17 cellular contexts compared by ENCODE assay signal in the genomic region with DNA sequence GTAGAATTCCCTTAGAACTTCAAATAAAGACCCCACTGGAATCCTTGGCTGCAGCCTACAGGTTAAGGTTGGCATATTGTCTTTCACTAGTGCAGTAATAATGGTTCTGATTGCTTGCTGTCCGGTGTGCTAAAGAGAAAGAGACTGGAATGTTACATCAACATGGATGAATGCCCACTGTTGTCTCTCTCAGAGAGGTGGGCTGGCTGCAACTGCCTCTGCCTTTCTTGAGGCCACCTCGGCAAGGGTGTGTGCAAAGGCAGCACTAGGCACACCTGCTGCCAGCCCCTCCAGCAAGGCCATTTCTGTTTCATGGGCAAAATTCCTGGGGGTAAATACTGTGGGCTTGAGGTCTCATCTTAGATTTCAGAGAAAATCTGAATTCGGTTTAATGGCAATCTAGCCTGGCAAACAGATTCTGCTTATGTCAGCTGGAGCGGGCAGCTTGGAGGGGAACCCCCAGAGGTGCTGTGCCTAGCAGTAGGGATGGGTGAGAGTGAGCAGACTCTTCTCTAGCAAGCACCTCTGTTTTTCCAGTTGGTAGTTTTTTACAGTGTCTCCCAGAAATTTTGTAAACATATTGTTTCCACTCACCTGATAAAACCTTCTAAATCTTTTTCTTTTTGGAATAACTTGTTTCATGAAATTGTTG. TPM values are rescaled to one million over a fixed set of nuclear protein-coding genes. Genes with fewer than 3 reads are reported as not detected.
A peak's percentile ranks its signal among the peaks of the same experiment; 100 is the strongest.
DNase-seq lines count a peak whose midpoint lies in the region; ATAC-seq and TF ChIP-seq lines count a peak whose summit lies in the region.
"Had no signal": no experiment of that assay in that cellular context is flagged by ENCODE, and none has a peak within 500 bp of the region (broad histone marks: within the 10 kb centered on the region; RNA-seq: fewer than 3 reads in every experiment).

No MANE protein-coding gene starts in this region.

- H3K36me3 Mint-ChIP-seq in H9 (ENCODE audit: insufficient read depth in 1 of 3, low read depth in 3 of 3) (peaks cover 0 to 4% (median 0%) of the 10 kb centered on the region in 3 experiments; a peak in 3 of 7 replicates), mesothelial cell of epicardium (peaks cover 16% of the 10 kb centered on the region), progenitor cell of endocrine pancreas (ENCODE audit: insufficient read depth) (peaks cover 34% of the 10 kb centered on the region)

- WGBS in H9 (ENCODE audit: extremely low coverage, insufficient read length, low lambda C conversion rate), result no CpG with 5 or more reads among the region's 4 CpGs

- H3K79me1 ChIP-seq in H9 (ENCODE audit: insufficient read depth, low read depth, low read length, poor library complexity, severe bottlenecking), result peaks cover 6% of the 10 kb centered on the region

- H3K79me2 ChIP-seq in H9 (ENCODE audit: insufficient read depth, low read length), result no peaks in the 10 kb centered on the region; the same call in 1 of the 2 replicates

- no peak overlapping the region for H2AK5ac ChIP-seq in H9 (ENCODE audit: insufficient read length, low read length)

- H2AFZ ChIP-seq in H9 (ENCODE audit: low read length), result no peak overlapping the region
- H2AFZ ChIP-seq: GM23248 had no signal

- no peak overlapping the region for H2BK15ac ChIP-seq in H9 (ENCODE audit: low read depth, low read length)

- no peak overlapping the region for H2BK20ac ChIP-seq in H9 (ENCODE audit: low read depth, low read length, poor library complexity, severe bottlenecking)

- intact Hi-C loops in breast epithelium (cut with DNase I; ENCODE audit: low total_unique reads), result no loop called here

- no peak overlapping the region for H2BK5ac ChIP-seq in H9 (ENCODE audit: insufficient read length, low read length)

- H3K4ac ChIP-seq in H9 (ENCODE audit: low read depth, low read length), result no peak overlapping the region

- H3K23me2 ChIP-seq in H9 (ENCODE audit: insufficient read length, low read depth, low read length, poor library complexity, severe bottlenecking), result no peaks in the 10 kb centered on the region

- no peak overlapping the region for H3K4me3 ChIP-seq in breast epithelium
- H3K4me3 ChIP-seq: BLaER1 treated with 17β-estradiol and CSF1 and Interleukin-3, amounts not matched to agents 10 nM and 100 nM; GM12878; GM23248; Peyer's patch had no signal

- DNase-seq in H9 (no peak), dermis blood vessel endothelial cell (peak; percentile 20), mesothelial cell of epicardium (ENCODE audit: low spot score in 2 of 2, unreplicated experiment in 2 of 2) (no peak), progenitor cell of endocrine pancreas (ENCODE audit: low spot score, unreplicated experiment) (no peak), breast epithelium (ENCODE audit: low spot score in 2 of 2) (no peak), RPMI8226 (no peak)
- DNase-seq: GDM1, GM23248, NCI-H1048, NCI-H146, NCI-H524, Peyer's patch, SHP77 had no signal

- TF ChIP-seq CTCF in H9 (conservative IDR thresholded peaks at IDR 0.05) (no peak), mesothelial cell of epicardium (IDR thresholded peaks at IDR 0.05; ENCODE audit: unreplicated experiment) (no peak), progenitor cell of endocrine pancreas (IDR thresholded peaks at IDR 0.05; ENCODE audit: unreplicated experiment) (no peak), breast epithelium (IDR thresholded peaks at IDR 0.05) (no peak)

- no peaks in the 10 kb centered on the region for H3K9me3 Mint-ChIP-seq in H9
- H3K9me3 Mint-ChIP-seq in mesothelial cell of epicardium, result peaks cover 12% of the 10 kb centered on the region
- H3K9me3 Mint-ChIP-seq in progenitor cell of endocrine pancreas (ENCODE audit: low read depth), result peaks cover 11% of the 10 kb centered on the region

- H3K18ac ChIP-seq in H9 (ENCODE audit: insufficient read length, low read depth, low read length), result no peak overlapping the region

- H3K9ac ChIP-seq in H9 (ENCODE audit: extremely low read depth, insufficient read length, low read length), result no peak overlapping the region
- H3K9ac ChIP-seq: BLaER1 treated with 17β-estradiol and CSF1 and Interleukin-3, amounts not matched to agents 10 nM and 100 nM; GM23248 had no signal

- H3K27me3 ChIP-seq in H9 (ENCODE audit: insufficient read depth, low read length), result no peaks in the 10 kb centered on the region
- no peaks in the 10 kb centered on the region for H3K27me3 ChIP-seq in breast epithelium
- H3K27me3 ChIP-seq: BLaER1 treated with 17β-estradiol and CSF1 and Interleukin-3, amounts not matched to agents 10 nM and 100 nM; Peyer's patch had no signal

- H3K27ac Mint-ChIP-seq in H9 (peak overlapping the region; percentile 43 to 83 (median 51); a peak in 3 of 7 replicates), mesothelial cell of epicardium (peak overlapping the region; percentile 33), progenitor cell of endocrine pancreas (peak overlapping the region; percentile 62)

- H3K36me3 ChIP-seq in breast epithelium, result no peaks in the 10 kb centered on the region
- H3K36me3 ChIP-seq: Peyer's patch had no signal

- no peak for TF ChIP-seq POLR2A in breast epithelium (IDR thresholded peaks at IDR 0.05)

- no peak overlapping the region for H3T11ph ChIP-seq in H9 (ENCODE audit: low read length)

- no peak overlapping the region for H3K56ac ChIP-seq in H9 (ENCODE audit: insufficient read length, low read depth, low read length)

- no peak overlapping the region for H3K14ac ChIP-seq in H9 (ENCODE audit: insufficient read depth, low read length)

- no peaks in the 10 kb centered on the region for H4K20me1 ChIP-seq in H9 (ENCODE audit: control insufficient read depth, insufficient read depth, insufficient read length)

- no peak overlapping the region for H4K91ac ChIP-seq in H9 (ENCODE audit: insufficient read length, low read depth, low read length)

- H4K8ac ChIP-seq in H9 (replicated peaks; ENCODE audit: insufficient read length, low read depth, low read length), result no peak overlapping the region

- H3K27me3 Mint-ChIP-seq in H9 (ENCODE audit: low read depth), result no peaks in the 10 kb centered on the region
- no peaks in the 10 kb centered on the region for H3K27me3 Mint-ChIP-seq in mesothelial cell of epicardium (ENCODE audit: low read depth)
- no peaks in the 10 kb centered on the region for H3K27me3 Mint-ChIP-seq in progenitor cell of endocrine pancreas

- no peak overlapping the region for H3K4me3 Mint-ChIP-seq in H9
- no peak overlapping the region for H3K4me3 Mint-ChIP-seq in mesothelial cell of epicardium
- H3K4me3 Mint-ChIP-seq in progenitor cell of endocrine pancreas (ENCODE audit: low read depth), result no peak overlapping the region

- no peak overlapping the region for H4K5ac ChIP-seq in H9 (ENCODE audit: insufficient read length, low read depth, low read length)

- no peak overlapping the region for H3K4me2 ChIP-seq in H9 (ENCODE audit: insufficient read depth, insufficient read length, low read length)
- H3K4me2 ChIP-seq: BLaER1 treated with 17β-estradiol and CSF1 and Interleukin-3, amounts not matched to agents 10 nM and 100 nM had no signal

- H3K4me1 ChIP-seq in H9 (ENCODE audit: insufficient read depth, low read length) (no peaks in the 10 kb centered on the region), breast epithelium (peaks cover 0 to 7% of the 10 kb centered on the region in 2 donors)
- H3K4me1 ChIP-seq: Peyer's patch had no signal

- no peak overlapping the region for H2BK120ac ChIP-seq in H9 (ENCODE audit: low read depth, low read length, poor library complexity, severe bottlenecking)

- H3K4me1 Mint-ChIP-seq in H9 (peaks cover 21% of the 10 kb centered on the region in 2 experiments), mesothelial cell of epicardium (peaks cover 24% of the 10 kb centered on the region), progenitor cell of endocrine pancreas (ENCODE audit: low read depth) (peaks cover 23% of the 10 kb centered on the region)

- H3K23ac ChIP-seq in H9 (ENCODE audit: insufficient read length, low read depth, low read length), result no peak overlapping the region

- H3K27ac ChIP-seq in H9 (ENCODE audit: insufficient read length, low read depth, low read length) (no peak overlapping the region), breast epithelium (peak overlapping the region in 1 of 2 donors; percentile 8)
- H3K27ac ChIP-seq: BLaER1 treated with 17β-estradiol and CSF1 and Interleukin-3, amounts not matched to agents 10 nM and 100 nM; GM23248; Peyer's patch had no signal

- no peak overlapping the region for H2BK12ac ChIP-seq in H9 (ENCODE audit: insufficient read length, low read depth, low read length)

- no peaks in the 10 kb centered on the region for H3K9me3 ChIP-seq in H9 (ENCODE audit: control insufficient read depth, low read depth, low read length)
- no peaks in the 10 kb centered on the region for H3K9me3 ChIP-seq in breast epithelium
- H3K9me3 ChIP-seq: Peyer's patch had no signal

- ATAC-seq in GM18867 (IDR thresholded peaks at IDR 0.05; ENCODE audit: unreplicated experiment) (no peak), GM18498 (IDR thresholded peaks at IDR 0.05; ENCODE audit: unreplicated experiment) (no peak)
- ATAC-seq: GM12878 had no signal

RNA-seq across cellular contexts. Expression of a gene that starts 54.0 kb away (rescaled TPM):
- total RNA-seq in H9 (2021), result 27.3 and 29.9 TPM in 2 replicates
- total RNA-seq in dermis blood vessel endothelial cell, result 19.1 and 20.8 TPM in 2 replicates
- total RNA-seq in mesothelial cell of epicardium, result 74.7 to 77.5 TPM (median 75.6 TPM) in 3 replicates
- total RNA-seq in progenitor cell of endocrine pancreas, result 83.1 and 88.1 TPM in 2 replicates
- total RNA-seq in breast epithelium, result 100 to 1,000 TPM in 1 of 3 donors, 10 to 100 TPM in 2; 49.9 to 115 (median 83.6) TPM
